6 cellular contexts compared by ENCODE assay signal in genomic region chr1:156750191-156750931, GRCh38. TPM values are rescaled to one million over a fixed set of nuclear protein-coding genes. Genes with fewer than 3 reads are reported as not detected.
DNase-seq lines count a peak whose midpoint lies in the region; ATAC-seq and TF ChIP-seq lines count a peak whose summit lies in the region.

No MANE protein-coding gene starts in this region.

- peaks cover 40% of the 10 kb centered on the region for H3K4me1 ChIP-seq in cardiac muscle cell (ENCODE audit: low read depth)

- no peaks in the 10 kb centered on the region for H3K27me3 Mint-ChIP-seq in activated naive CD4-positive, alpha-beta T cell treated with anti-CD3 and anti-CD28 coated beads, Interleukin-2, amount 50 U/mL, for 24 hours
- H3K27me3 Mint-ChIP-seq in memory B cell: no peaks in the 10 kb centered on the region

- intact Hi-C loops in left ventricle myocardium superior (cut with micrococcal nuclease): no loop called here

- peaks cover 64% of the 10 kb centered on the region for H3K4me1 Mint-ChIP-seq in activated naive CD4-positive, alpha-beta T cell treated with anti-CD3 and anti-CD28 coated beads, Interleukin-2, amount 50 U/mL, for 24 hours
- H3K4me1 Mint-ChIP-seq in memory B cell: peaks cover 54% of the 10 kb centered on the region

- peak overlapping the region; percentile 72 for H3K4me3 ChIP-seq in cardiac muscle cell

- H3K4me3 Mint-ChIP-seq in activated naive CD4-positive, alpha-beta T cell treated with anti-CD3 and anti-CD28 coated beads, Interleukin-2, amount 50 U/mL, for 24 hours: peak overlapping the region; percentile 90
- H3K4me3 Mint-ChIP-seq in memory B cell: peak overlapping the region; percentile 87

- no peaks in the 10 kb centered on the region for H3K27me3 ChIP-seq in cardiac muscle cell

- H3K27ac Mint-ChIP-seq in activated naive CD4-positive, alpha-beta T cell treated with anti-CD3 and anti-CD28 coated beads, Interleukin-2, amount 50 U/mL, for 24 hours: peak overlapping the region; percentile 94
- peak overlapping the region; percentile 89 for H3K27ac Mint-ChIP-seq in memory B cell

- H3K36me3 Mint-ChIP-seq in activated naive CD4-positive, alpha-beta T cell treated with anti-CD3 and anti-CD28 coated beads, Interleukin-2, amount 50 U/mL, for 24 hours: peaks cover 10% of the 10 kb centered on the region
- H3K36me3 Mint-ChIP-seq in memory B cell: peaks cover 6% of the 10 kb centered on the region

- peak overlapping the region; percentile 100 for H3K27ac ChIP-seq in cardiac muscle cell

- H3K36me3 ChIP-seq in cardiac muscle cell: no peaks in the 10 kb centered on the region

- no peaks in the 10 kb centered on the region for H3K9me3 ChIP-seq in cardiac muscle cell (ENCODE audit: low read depth)

- TF ChIP-seq CTCF in cardiac muscle cell (IDR thresholded peaks at IDR 0.05; ENCODE audit: low read depth, low read length): no peak

- no peak for DNase-seq in cardiac muscle cell (ENCODE audit: low read depth in 1 of 2, low spot score in 1 of 2)
- no peak for DNase-seq in left ventricle myocardium superior
- DNase-seq in memory B cell (ENCODE audit: low spot score in 2 of 2): no peak
- DNase-seq in AG08396 (ENCODE audit: low spot score): no peak

- no peak for ATAC-seq in left ventricle myocardium superior
- peak; percentile 14 for ATAC-seq in memory B cell (ENCODE audit: low read depth)
- no peak for ATAC-seq in HG02610 (IDR thresholded peaks at IDR 0.05; ENCODE audit: unreplicated experiment)

- no peaks in the 10 kb centered on the region for H3K9me3 Mint-ChIP-seq in activated naive CD4-positive, alpha-beta T cell treated with anti-CD3 and anti-CD28 coated beads, Interleukin-2, amount 50 U/mL, for 24 hours
- no peaks in the 10 kb centered on the region for H3K9me3 Mint-ChIP-seq in memory B cell

RNA-seq across cellular contexts. Expression of gene HDGF, which starts 1.1 kb away (rescaled TPM):
- total RNA-seq in cardiac muscle cell (207 and 480 TPM in 2 replicates), left ventricle myocardium superior (185 TPM)
- 176 and 238 TPM in 2 replicates for polyA plus RNA-seq in cardiac muscle cell

RNA-seq across cellular contexts. Expression of gene MRPL24, which starts 9.5 kb away (rescaled TPM):
- total RNA-seq in cardiac muscle cell (34.9 and 54.1 TPM in 2 replicates), left ventricle myocardium superior (96.1 TPM)
- 70.7 and 77.7 TPM in 2 replicates for polyA plus RNA-seq in cardiac muscle cell

RNA-seq across cellular contexts. Expression of gene PRCC, which starts 17.0 kb away (rescaled TPM):
- 117 and 126 TPM in 2 replicates for total RNA-seq in cardiac muscle cell
- polyA plus RNA-seq in cardiac muscle cell: 118 and 150 TPM in 2 replicates
- total RNA-seq in left ventricle myocardium superior: 41.3 TPM

RNA-seq across cellular contexts. Expression of gene ISG20L2, which starts 21.8 kb away (rescaled TPM):
- total RNA-seq in cardiac muscle cell (22.6 and 27.3 TPM in 2 replicates), left ventricle myocardium superior (12.0 TPM)
- 25.1 and 31.3 TPM in 2 replicates for polyA plus RNA-seq in cardiac muscle cell

RNA-seq across cellular contexts. Expression of gene METTL25B, which starts 22.1 kb away (rescaled TPM):
- total RNA-seq in cardiac muscle cell (22.8 and 25.4 TPM in 2 replicates), left ventricle myocardium superior (14.7 TPM)
- 19.5 and 20.9 TPM in 2 replicates for polyA plus RNA-seq in cardiac muscle cell
